Comparison of ENCODE assay signal across 32 cellular contexts in genomic region chrX:12327836-12328235, GRCh38.
"Had no signal": no experiment of that assay in that cellular context is flagged by ENCODE, and none has a peak within 500 bp of the region (broad histone marks: within the 10 kb centered on the region; RNA-seq: fewer than 3 reads in every experiment).

No MANE protein-coding gene starts in this region.

- H3K27me3 Mint-ChIP-seq: activated CD4-positive, alpha-beta T cell treated with anti-CD3 and anti-CD28 coated beads, Interleukin-2, amount 10 ng/mL, durations not matched to agents 7 days and 5 days; activated CD8-positive, alpha-beta T cell treated with anti-CD3 and anti-CD28 coated beads for 36 hours; effector memory CD8-positive, alpha-beta T cell; stimulated activated naive B cell treated with anti-CD40 and anti-IgM and Interleukin-4, amounts not matched to agents 10 μg/mL and 1 μg/mL and 100 μg/mL, for 72 hours; T-helper 17 cell had no signal

- H3K36me3 Mint-ChIP-seq: activated naive CD4-positive, alpha-beta T cell treated with anti-CD3 and anti-CD28 coated beads, Interleukin-2, amount 50 U/mL, for 72 hours; immature natural killer cell; mesothelial cell of epicardium; naive thymus-derived CD4-positive, alpha-beta T cell; stimulated activated naive B cell treated with anti-CD40 and anti-IgM and Interleukin-4, amounts not matched to agents 10 μg/mL and 1 μg/mL and 100 μg/mL, for 72 hours had no signal

- H3K4me3 ChIP-seq: body of pancreas, coronary artery, heart left ventricle, pancreas, prostate gland, stomach, thyroid gland, upper lobe of right lung had no signal

- H3K4me1 Mint-ChIP-seq: activated CD4-positive, alpha-beta T cell treated with anti-CD3 and anti-CD28 coated beads, Interleukin-2, amount 10 ng/mL, durations not matched to agents 7 days and 5 days; immature natural killer cell; mesothelial cell of epicardium; naive thymus-derived CD4-positive, alpha-beta T cell; neural crest cell; stimulated activated naive B cell treated with anti-CD40 and anti-IgM and Interleukin-4, amounts not matched to agents 10 μg/mL and 1 μg/mL and 100 μg/mL, for 72 hours; T-helper 17 cell had no signal

- H3K27ac Mint-ChIP-seq: activated CD4-positive, alpha-beta T cell treated with anti-CD3 and anti-CD28 coated beads, Interleukin-2, amount 10 ng/mL, durations not matched to agents 7 days and 5 days; activated CD8-positive, alpha-beta T cell treated with anti-CD3 and anti-CD28 coated beads for 36 hours; activated naive CD4-positive, alpha-beta T cell treated with anti-CD3 and anti-CD28 coated beads, Interleukin-2, amount 50 U/mL, for 72 hours; activated T-cell treated with anti-CD3 and anti-CD28 coated beads, Interleukin-2, amount 50 U/mL, for 72 hours; effector memory CD8-positive, alpha-beta T cell; immature natural killer cell; mesothelial cell of epicardium; naive thymus-derived CD4-positive, alpha-beta T cell; stimulated activated naive B cell treated with anti-CD40 and anti-IgM and Interleukin-4, amounts not matched to agents 10 μg/mL and 1 μg/mL and 100 μg/mL, for 72 hours; T-helper 17 cell had no signal

- DNase-seq: activated CD4-positive, alpha-beta T cell treated with anti-CD3 and anti-CD28 coated beads, Interleukin-2, amount 10 ng/mL, durations not matched to agents 7 days and 5 days; activated CD4-positive, CD25-positive, alpha-beta regulatory T cell treated with anti-CD3 and anti-CD28 coated beads, Interleukin-2, amount 50 U/mL, for 72 hours; activated CD8-positive, alpha-beta T cell treated with anti-CD3 and anti-CD28 coated beads for 36 hours; activated naive CD4-positive, alpha-beta T cell; activated T-cell treated with anti-CD3 and anti-CD28 coated beads, Interleukin-2, amount 50 U/mL, for 72 hours; anterior cingulate cortex; body of pancreas; effector memory CD8-positive, alpha-beta T cell; erythroblast; foreskin keratinocyte; heart left ventricle; hypothalamus; immature natural killer cell; kidney; left colon; naive thymus-derived CD4-positive, alpha-beta T cell; nucleus accumbens; pancreas; retina; small intestine; stimulated activated CD4-positive, alpha-beta T cell treated with anti-CD3 and anti-CD28 coated beads, Interleukin-1b, Interleukin-23, amount 100 ng/mL, for 48 hours; stimulated activated naive B cell treated with anti-CD40 and anti-IgM and Interleukin-4, amounts not matched to agents 10 μg/mL and 1 μg/mL and 100 μg/mL, for 72 hours; stomach; T-helper 17 cell; T1000; thyroid gland; upper lobe of right lung had no signal

- H3K4me3 Mint-ChIP-seq: activated CD4-positive, alpha-beta T cell treated with anti-CD3 and anti-CD28 coated beads, Interleukin-2, amount 10 ng/mL, durations not matched to agents 7 days and 5 days; activated CD8-positive, alpha-beta T cell treated with anti-CD3 and anti-CD28 coated beads for 36 hours; activated T-cell treated with anti-CD3 and anti-CD28 coated beads, Interleukin-2, amount 50 U/mL, for 72 hours; effector memory CD8-positive, alpha-beta T cell; immature natural killer cell; mesothelial cell of epicardium; naive thymus-derived CD4-positive, alpha-beta T cell; neural crest cell; stimulated activated naive B cell treated with anti-CD40 and anti-IgM and Interleukin-4, amounts not matched to agents 10 μg/mL and 1 μg/mL and 100 μg/mL, for 72 hours; T-helper 17 cell had no signal

- H3K9me3 Mint-ChIP-seq: activated CD4-positive, alpha-beta T cell treated with anti-CD3 and anti-CD28 coated beads, Interleukin-2, amount 10 ng/mL, durations not matched to agents 7 days and 5 days; activated CD8-positive, alpha-beta T cell treated with anti-CD3 and anti-CD28 coated beads for 36 hours; activated naive CD4-positive, alpha-beta T cell treated with anti-CD3 and anti-CD28 coated beads, Interleukin-2, amount 50 U/mL, for 72 hours; activated T-cell treated with anti-CD3 and anti-CD28 coated beads, Interleukin-2, amount 50 U/mL, for 72 hours; effector memory CD8-positive, alpha-beta T cell; stimulated activated naive B cell treated with anti-CD40 and anti-IgM and Interleukin-4, amounts not matched to agents 10 μg/mL and 1 μg/mL and 100 μg/mL, for 72 hours had no signal
